Comparison of ENCODE assay signal across 15 cellular contexts in genomic region chr19:23440207-23440606, GRCh38. TPM values are rescaled to one million over a fixed set of nuclear protein-coding genes. Genes with fewer than 3 reads are reported as not detected.
DNase-seq lines count a peak whose midpoint lies in the region; ATAC-seq and TF ChIP-seq lines count a peak whose summit lies in the region.
"Had no signal": no experiment of that assay in that cellular context is flagged by ENCODE, and none has a peak within 500 bp of the region (broad histone marks: within the 10 kb centered on the region; RNA-seq: fewer than 3 reads in every experiment).

No MANE protein-coding gene starts in this region.

- DNase-seq in SK-N-SH: peak; percentile 30
- peak; percentile 41 for DNase-seq in H7
- DNase-seq in SK-MEL-5 (ENCODE audit: low read depth, low spot score): peak; percentile 26
- DNase-seq in iPS-NIHi7 (ENCODE audit: extremely low spot score): peak; percentile 41
- DNase-seq in NCI-H1436 treated with DMSO at 0.1 percent for 48 hours (lab: John Stamatoyannopoulos, UW): no peak
- no peak for DNase-seq in activated CD8-positive, alpha-beta memory T cell treated with anti-CD3 and anti-CD28 coated beads, Interleukin-2, amount 10 ng/mL, durations not matched to agents 7 days and 5 days
- DNase-seq: activated CD4-positive, CD25-positive, alpha-beta regulatory T cell; activated T-cell treated with anti-CD3 and anti-CD28 coated beads, Interleukin-2, amount 50 U/mL, for 4 hours; amygdala; islet precursor cell; NCI-H748 treated with DMSO at 0.1 percent for 48 hours had no signal

- ATAC-seq in SK-N-SH treated with all-trans-retinoic acid at 6 μM for 48 hours (no peak), HG02798 (IDR thresholded peaks at IDR 0.05; ENCODE audit: poor library complexity, unreplicated experiment) (no peak)
- ATAC-seq in activated CD8-positive, alpha-beta memory T cell treated with anti-CD3 and anti-CD28 coated beads, Interleukin-2, amount 10 ng/mL, durations not matched to agents 7 days and 5 days: no peak
- ATAC-seq: activated T-cell treated with anti-CD3 and anti-CD28 coated beads, Interleukin-2, amount 50 U/mL, for 4 hours had no signal

- H3K4me1 ChIP-seq in SK-N-SH (ENCODE audit: control insufficient read depth in 1 of 2, insufficient read depth in 2 of 2, low read depth in 1 of 2, low read length in 1 of 2): no peaks in the 10 kb centered on the region
- H3K4me1 ChIP-seq: SJSA1, tibial nerve had no signal

- CTCF ChIA-PET in SK-N-SH (lab: Yijun Ruan, JAX): interaction anchor here (0.6 to 2.1 kb wide), 7 partner anchors 9 to 405 kb away, joined by 3 to 7 read pairs (median 4); partner anchors contain the start of gene ZNF724
- CTCF ChIA-PET in activated CD8-positive, alpha-beta memory T cell treated with anti-CD3 and anti-CD28 coated beads, Interleukin-2, amount 10 ng/mL, durations not matched to agents 7 days and 5 days (lab: Charles Lee): no interaction called here

- H3K36me3 ChIP-seq in SK-N-SH (replicated peaks in 1 of 2; ENCODE audit: control insufficient read depth in 1 of 2, insufficient read depth in 2 of 2, low read length in 1 of 2) (no peaks in the 10 kb centered on the region), H7 (replicated peaks; ENCODE audit: control insufficient read depth, insufficient read depth, low read length) (no peaks in the 10 kb centered on the region)
- H3K36me3 ChIP-seq: SJSA1, tibial nerve had no signal

- WGBS in SK-N-SH (ENCODE audit: low lambda C conversion rate): 34% methylated on average over 9 of the region's 9 CpGs

- no peaks in the 10 kb centered on the region for H3K9me2 ChIP-seq in SK-N-SH

- TF ChIP-seq EP300 in SK-N-SH (IDR thresholded peaks at IDR 0.05; ENCODE audit: borderline replicate concordance in 1 of 2, low read depth in 1 of 2, low read length in 1 of 2): no peak

- no peak overlapping the region for H3K27ac Mint-ChIP-seq in activated CD8-positive, alpha-beta memory T cell treated with anti-CD3 and anti-CD28 coated beads, Interleukin-2, amount 10 ng/mL, durations not matched to agents 7 days and 5 days

- H4K20me1 ChIP-seq in SK-N-SH (ENCODE audit: insufficient read depth): no peaks in the 10 kb centered on the region

- H2AFZ ChIP-seq in SK-N-SH (ENCODE audit: low read depth): no peak overlapping the region

- H3K36me3 Mint-ChIP-seq in activated CD8-positive, alpha-beta memory T cell treated with anti-CD3 and anti-CD28 coated beads, Interleukin-2, amount 10 ng/mL, durations not matched to agents 7 days and 5 days: no peaks in the 10 kb centered on the region

- no peaks in the 10 kb centered on the region for H3K4me1 Mint-ChIP-seq in activated CD8-positive, alpha-beta memory T cell treated with anti-CD3 and anti-CD28 coated beads, Interleukin-2, amount 10 ng/mL, durations not matched to agents 7 days and 5 days

- H3F3A ChIP-seq in SK-N-SH (replicated peaks; ENCODE audit: insufficient read depth): no peaks in the 10 kb centered on the region

- POLR2A ChIA-PET in SK-N-SH (lab: Yijun Ruan, JAX): no interaction called here

- H3K4me3 ChIP-seq in SK-N-SH (ENCODE audit: low read depth in 2 of 2, low read length in 1 of 2) (no peak overlapping the region), H7 (ENCODE audit: insufficient read depth, low read depth, low read length) (no peak overlapping the region)
- H3K4me3 ChIP-seq: SJSA1, tibial nerve had no signal

- no peak overlapping the region for H3K9ac ChIP-seq in SK-N-SH

- H3K27ac ChIP-seq in SK-N-SH (ENCODE audit: low read depth in 2 of 2, low read length in 1 of 2): no peak overlapping the region
- H3K27ac ChIP-seq: SJSA1, tibial nerve had no signal

- TF ChIP-seq RAD21 in SK-N-SH (IDR thresholded peaks at IDR 0.05; ENCODE audit: low read length): no peak

- peaks cover 22% of the 10 kb centered on the region for H3K9me3 Mint-ChIP-seq in activated CD8-positive, alpha-beta memory T cell treated with anti-CD3 and anti-CD28 coated beads, Interleukin-2, amount 10 ng/mL, durations not matched to agents 7 days and 5 days (ENCODE audit: low read depth)

- H3K79me2 ChIP-seq in SK-N-SH (ENCODE audit: insufficient read depth): no peaks in the 10 kb centered on the region

- no peak for TF ChIP-seq CTCF in SK-N-SH (IDR thresholded peaks at IDR 0.05)

- no peak overlapping the region for H3K4me2 ChIP-seq in SK-N-SH

- in situ Hi-C loops in SK-MEL-5 (cut with HindIII; ENCODE audit: low pct_unique_long_range_greater_than_20kb, low sequenced_read_pairs): no loop called here

- H3K4me3 Mint-ChIP-seq in activated CD8-positive, alpha-beta memory T cell treated with anti-CD3 and anti-CD28 coated beads, Interleukin-2, amount 10 ng/mL, durations not matched to agents 7 days and 5 days: no peak overlapping the region
- H3K4me3 Mint-ChIP-seq: activated T-cell treated with anti-CD3 and anti-CD28 coated beads, Interleukin-2, amount 50 U/mL, for 4 hours had no signal

- peaks cover 3% of the 10 kb centered on the region; the same call in 1 of the 2 replicates for H3K9me3 ChIP-seq in SK-N-SH

- H3K27me3 ChIP-seq in SK-N-SH (ENCODE audit: insufficient read depth): no peaks in the 10 kb centered on the region
- H3K27me3 ChIP-seq in H7 (ENCODE audit: control insufficient read depth, insufficient read depth, low read length): no peaks in the 10 kb centered on the region
- H3K27me3 ChIP-seq: SJSA1, tibial nerve had no signal

- no peaks in the 10 kb centered on the region for H3K27me3 Mint-ChIP-seq in activated CD8-positive, alpha-beta memory T cell treated with anti-CD3 and anti-CD28 coated beads, Interleukin-2, amount 10 ng/mL, durations not matched to agents 7 days and 5 days

TF ChIP-seq in SK-N-SH, 30 proteins besides CTCF, POLR2A, EP300 and RAD21 (continues in another document):
- TF ChIP-seq SMC3 (IDR thresholded peaks at IDR 0.05; ENCODE audit: low read depth, low read length): no peak
- no peak for TF ChIP-seq JUND (IDR thresholded peaks at IDR 0.05)
- no peak for TF ChIP-seq MXI1 (IDR thresholded peaks at IDR 0.05; ENCODE audit: low read depth, low read length)
- TF ChIP-seq RCOR1 (IDR thresholded peaks at IDR 0.05; ENCODE audit: low read length): no peak
- TF ChIP-seq YY1 (IDR thresholded peaks at IDR 0.05; ENCODE audit: low read depth): no peak
- no peak for TF ChIP-seq SIN3A (IDR thresholded peaks at IDR 0.05; ENCODE audit: borderline replicate concordance, low read depth, low read length)
- TF ChIP-seq PBX3 (IDR thresholded peaks at IDR 0.05): no peak

TF ChIP-seq in SK-N-SH treated with all-trans-retinoic acid at 6 μM for 48 hours, 23 proteins besides CTCF, POLR2A, EP300 and RAD21:
- no peak for TF ChIP-seq ZNF565 (CRISPR knock-in tag; conservative IDR thresholded peaks at IDR 0.05; ENCODE audit: low read depth)
- no peak for TF ChIP-seq TSHZ2 (CRISPR knock-in tag; IDR thresholded peaks at IDR 0.05)
- TF ChIP-seq ISL1 (CRISPR knock-in tag; IDR thresholded peaks at IDR 0.05): no peak
- no peak for TF ChIP-seq ZNF8 (CRISPR knock-in tag; IDR thresholded peaks at IDR 0.05)
- no peak for TF ChIP-seq TOX (CRISPR knock-in tag; IDR thresholded peaks at IDR 0.05; ENCODE audit: borderline replicate concordance)
- TF ChIP-seq ARNTL (CRISPR knock-in tag; IDR thresholded peaks at IDR 0.05; ENCODE audit: borderline replicate concordance, low read depth): no peak
- TF ChIP-seq ESRRG (CRISPR knock-in tag; IDR thresholded peaks at IDR 0.05): no peak
- TF ChIP-seq RARB (CRISPR knock-in tag; IDR thresholded peaks at IDR 0.05): no peak

RNA-seq across cellular contexts. Expression of gene ZNF91, which starts 44.9 kb away (rescaled TPM):
- polyA plus RNA-seq in SK-N-SH (2012; rRNA removed): 11.8 and 13.1 TPM in 2 replicates
- 10.4 and 11.8 TPM in 2 replicates for polyA plus RNA-seq in SK-N-SH (2012; cell fraction: cytosol; rRNA removed)
- polyA plus RNA-seq in SK-N-SH (2012; cell fraction: nucleus; rRNA removed): 42.9 and 45.5 TPM in 2 replicates
- total RNA-seq in H7 (2014; rRNA removed; shearing (Covaris generic)): 18.2 and 27.7 TPM in 2 replicates
- total RNA-seq in SK-MEL-5 (2014; rRNA removed; shearing (Covaris generic)): 13.2 TPM in 2 replicates
- polyA plus RNA-seq in SK-MEL-5 (2015; cell fraction: cytosol; rRNA removed): 5.7 and 8.9 TPM in 2 replicates
- polyA plus RNA-seq in SK-MEL-5 (2015; cell fraction: nucleus; rRNA removed): 16.3 and 21.2 TPM in 2 replicates
- 10 to 100 TPM; 23.6 to 35.7 TPM for total RNA-seq in activated CD8-positive, alpha-beta memory T cell treated with anti-CD3 and anti-CD28 coated beads, Interleukin-2, amount 10 ng/mL, durations not matched to agents 7 days and 5 days

Comparison
In these comparisons a context has a peak if more than half of its experiments do, and no peak if none do; other contexts are left out.
1. DNase-seq: peak in SK-N-SH (single experiment), H7 (single experiment), SK-MEL-5 (single experiment) and iPS-NIHi7 (single experiment); none in NCI-H1436 treated with DMSO at 0.1 percent for 48 hours (single experiment) and activated CD8-positive, alpha-beta memory T cell treated with anti-CD3 and anti-CD28 coated beads, Interleukin-2, amount 10 ng/mL, durations not matched to agents 7 days and 5 days (single experiment).